19 cellular contexts compared by ENCODE assay signal in the genomic region with DNA sequence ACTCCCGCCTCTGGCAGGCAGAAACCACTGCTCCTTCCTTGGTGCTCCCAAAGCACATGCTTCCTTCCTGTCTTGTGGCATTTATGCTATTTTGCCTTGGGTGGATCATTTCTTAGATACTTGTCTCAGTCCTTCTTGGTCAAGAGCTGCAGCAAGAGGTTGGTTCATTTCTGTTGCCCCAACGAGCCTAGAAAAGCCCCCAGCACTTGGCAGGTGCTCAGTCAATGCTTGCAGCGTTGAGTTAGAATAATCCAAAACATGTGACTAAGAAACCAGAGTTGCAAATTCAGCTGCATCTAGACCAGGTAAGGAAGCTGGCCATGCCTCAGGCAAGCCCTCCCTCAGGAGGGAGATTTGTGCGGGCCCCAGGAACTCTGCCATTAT.
"Had no signal": no experiment of that assay in that cellular context is flagged by ENCODE, and none has a peak within 500 bp of the region (broad histone marks: within the 10 kb centered on the region; RNA-seq: fewer than 3 reads in every experiment).

No MANE protein-coding gene starts in this region.

- H3K9me3 ChIP-seq: right lobe of liver, vagina had no signal

- H3K27me3 Mint-ChIP-seq: activated CD4-positive, alpha-beta memory T cell treated with anti-CD3 and anti-CD28 coated beads, Interleukin-2, amount 10 ng/mL, durations not matched to agents 7 days and 5 days; type B pancreatic cell had no signal

- H3K27me3 ChIP-seq: hepatocyte, right lobe of liver, vagina had no signal

- H3K4me3 ChIP-seq: hepatocyte, right lobe of liver, skin epidermis, vagina had no signal

- H3K27ac Mint-ChIP-seq: activated CD4-positive, alpha-beta memory T cell treated with anti-CD3 and anti-CD28 coated beads, Interleukin-2, amount 10 ng/mL, durations not matched to agents 7 days and 5 days; activated CD4-positive, alpha-beta T cell treated with anti-CD3 and anti-CD28 coated beads, Interleukin-2, amount 10 ng/mL, durations not matched to agents 24 days and 14 days; activated naive CD8-positive, alpha-beta T cell treated with anti-CD3 and anti-CD28 coated beads, Interleukin-2, amount 50 U/mL, for 24 hours; stimulated activated memory B cell treated with anti-CD40 and anti-IgM and Interleukin-4, amounts not matched to agents 10 μg/mL and 1 μg/mL and 100 μg/mL, for 72 hours; type B pancreatic cell had no signal

- ATAC-seq: activated CD4-positive, CD25-positive, alpha-beta regulatory T cell treated with anti-CD3 and anti-CD28 coated beads, Interleukin-2, amount 50 U/mL, for 24 hours; activated naive CD8-positive, alpha-beta T cell treated with anti-CD3 and anti-CD28 coated beads, Interleukin-2, amount 50 U/mL, for 24 hours; naive thymus-derived CD8-positive, alpha-beta T cell; stimulated activated memory B cell treated with anti-CD40 and anti-IgM and Interleukin-4, amounts not matched to agents 10 μg/mL and 1 μg/mL and 100 μg/mL, for 72 hours had no signal

- H3K4me3 Mint-ChIP-seq: activated CD4-positive, alpha-beta memory T cell treated with anti-CD3 and anti-CD28 coated beads, Interleukin-2, amount 10 ng/mL, durations not matched to agents 7 days and 5 days; activated CD4-positive, alpha-beta T cell treated with anti-CD3 and anti-CD28 coated beads, Interleukin-2, amount 10 ng/mL, durations not matched to agents 24 days and 14 days; activated naive CD8-positive, alpha-beta T cell treated with anti-CD3 and anti-CD28 coated beads, Interleukin-2, amount 50 U/mL, for 24 hours; immature natural killer cell; stimulated activated memory B cell treated with anti-CD40 and anti-IgM and Interleukin-4, amounts not matched to agents 10 μg/mL and 1 μg/mL and 100 μg/mL, for 72 hours; type B pancreatic cell had no signal

- DNase-seq: activated CD4-positive, alpha-beta T cell treated with anti-CD3 and anti-CD28 coated beads, Interleukin-2, amount 10 ng/mL, durations not matched to agents 24 days and 14 days; activated naive CD4-positive, alpha-beta T cell; activated naive CD8-positive, alpha-beta T cell treated with anti-CD3 and anti-CD28 coated beads, Interleukin-2, amount 50 U/mL, for 24 hours; dermis blood vessel endothelial cell; effector CD8-positive, alpha-beta T cell; erythroblast; foreskin fibroblast; immature natural killer cell; naive thymus-derived CD8-positive, alpha-beta T cell; nucleus accumbens; right lobe of liver; stimulated activated CD4-positive, alpha-beta T cell treated with anti-CD3 and anti-CD28 coated beads, Interleukin-1b, Interleukin-23, amount 100 ng/mL, for 48 hours had no signal

- H3K9me3 Mint-ChIP-seq: activated CD4-positive, alpha-beta memory T cell treated with anti-CD3 and anti-CD28 coated beads, Interleukin-2, amount 10 ng/mL, durations not matched to agents 7 days and 5 days; activated CD4-positive, alpha-beta T cell treated with anti-CD3 and anti-CD28 coated beads, Interleukin-2, amount 10 ng/mL, durations not matched to agents 24 days and 14 days; type B pancreatic cell had no signal

- H3K36me3 Mint-ChIP-seq: immature natural killer cell, type B pancreatic cell had no signal

- H3K4me1 ChIP-seq: vagina had no signal

- H3K36me3 ChIP-seq: right lobe of liver, vagina had no signal

- H3K4me1 Mint-ChIP-seq: activated naive CD8-positive, alpha-beta T cell treated with anti-CD3 and anti-CD28 coated beads, Interleukin-2, amount 50 U/mL, for 24 hours had no signal

- H3K27ac ChIP-seq: hepatocyte, right lobe of liver, skin epidermis, vagina had no signal
